In genomic region chr1:169070958-169071357, GRCh38 we compare ENCODE assay signal across 17 cellular contexts. TPM values are rescaled to one million over a fixed set of nuclear protein-coding genes. Genes with fewer than 3 reads are reported as not detected.
DNase-seq lines count a peak whose midpoint lies in the region; ATAC-seq and TF ChIP-seq lines count a peak whose summit lies in the region.
"Had no signal": no experiment of that assay in that cellular context is flagged by ENCODE, and none has a peak within 500 bp of the region (broad histone marks: within the 10 kb centered on the region; RNA-seq: fewer than 3 reads in every experiment).

No MANE protein-coding gene starts in this region.

- ATAC-seq in DND-41 (ENCODE audit: insufficient read depth, low read depth) = no peak
- ATAC-seq in Panc1 = no peak
- no peak for ATAC-seq in stimulated activated effector memory CD8-positive, alpha-beta T cell treated with anti-CD3 and anti-CD28 coated beads, Interleukin-12 subunit alpha, Interleukin-12 subunit beta, amount 100 ng/mL, for 72 hours
- ATAC-seq in HG03442 (IDR thresholded peaks at IDR 0.05; ENCODE audit: unreplicated experiment) = no peak

- in situ Hi-C loops in Panc1 (cut with HindIII; ENCODE audit: low pct_unique_long_range_greater_than_20kb, low sequenced_read_pairs) = no loop called here

- no peak overlapping the region for H3K9ac ChIP-seq in DND-41 (ENCODE audit: low read depth, low read length)
- H3K9ac ChIP-seq: BLaER1 had no signal

- no peak overlapping the region for H2AFZ ChIP-seq in DND-41 (ENCODE audit: low read depth, low read length)

- H3K4me1 ChIP-seq in DND-41 (ENCODE audit: insufficient read depth, low read length) = no peaks in the 10 kb centered on the region
- H3K4me1 ChIP-seq in Panc1 (ENCODE audit: control insufficient read depth, insufficient read depth, low read length) = no peaks in the 10 kb centered on the region
- H3K4me1 ChIP-seq: BLaER1, SJSA1 had no signal

- H4K20me1 ChIP-seq in DND-41 (ENCODE audit: insufficient read depth, low read length) = no peaks in the 10 kb centered on the region
- H4K20me1 ChIP-seq: BLaER1 had no signal

- H3K9me3 Mint-ChIP-seq in stimulated activated effector memory CD8-positive, alpha-beta T cell treated with anti-CD3 and anti-CD28 coated beads, Interleukin-12 subunit alpha, Interleukin-12 subunit beta, amount 100 ng/mL, for 72 hours = peaks cover 2% of the 10 kb centered on the region

- no peak overlapping the region for H3K4me3 Mint-ChIP-seq in stimulated activated effector memory CD8-positive, alpha-beta T cell treated with anti-CD3 and anti-CD28 coated beads, Interleukin-12 subunit alpha, Interleukin-12 subunit beta, amount 100 ng/mL, for 72 hours
- H3K4me3 Mint-ChIP-seq: CD8-positive, alpha-beta memory T cell had no signal

- TF ChIP-seq CTCF in DND-41 (IDR thresholded peaks at IDR 0.05; ENCODE audit: borderline replicate concordance, extremely low read depth, low read length, poor library complexity, severe bottlenecking) (peak; percentile 20), Panc1 (IDR thresholded peaks at IDR 0.05) (0 out of 2 replicates have a peak, but pooled peaks have one; percentile 5), epithelial cell of esophagus (IDR thresholded peaks at IDR 0.05; ENCODE audit: insufficient read depth, low read depth, low read length, missing control alignments) (peak; percentile 20)

- intact Hi-C loops in Panc1 (cut with micrococcal nuclease; ENCODE audit: unreplicated experiment) = no loop called here

- POLR2A ChIA-PET in Panc1 (lab: Charles Lee) = interaction anchor here (0.6 kb wide), 1 partner anchor 366 kb away, joined by 3 read pairs; no protein-coding TSS in a partner anchor

- DNase-seq in DND-41 (no peak), Panc1 (ENCODE audit: low read depth, low spot score) (no peak), epithelial cell of esophagus (ENCODE audit: low read depth) (no peak), cerebellar cortex (ENCODE audit: low spot score) (no peak)
- no peak for DNase-seq in stimulated activated effector memory CD8-positive, alpha-beta T cell treated with anti-CD3 and anti-CD28 coated beads, Interleukin-12 subunit alpha, Interleukin-12 subunit beta, amount 100 ng/mL, for 72 hours (ENCODE audit: low spot score in 2 of 2)
- DNase-seq in activated CD8-positive, alpha-beta memory T cell treated with anti-CD3 and anti-CD28 coated beads, Interleukin-2, amount 50 U/mL, for 48 hours = no peak
- DNase-seq: CD8-positive, alpha-beta memory T cell; IMR-90; MV-4-11; NCI-H1436; NCI-H2081; NCI-H524; OCI-M1 had no signal

- H3K27ac ChIP-seq in DND-41 (ENCODE audit: low read length) (no peak overlapping the region), Panc1 (ENCODE audit: low read length) (no peak overlapping the region)
- H3K27ac ChIP-seq: BLaER1, RWPE1, SJSA1 had no signal

- peak overlapping the region; percentile 38 for H3K27ac Mint-ChIP-seq in stimulated activated effector memory CD8-positive, alpha-beta T cell treated with anti-CD3 and anti-CD28 coated beads, Interleukin-12 subunit alpha, Interleukin-12 subunit beta, amount 100 ng/mL, for 72 hours
- H3K27ac Mint-ChIP-seq: CD8-positive, alpha-beta memory T cell had no signal

- H3K4me2 ChIP-seq in DND-41 (ENCODE audit: insufficient read depth, low read length) = no peak overlapping the region
- H3K4me2 ChIP-seq: BLaER1 had no signal

- H3K27me3 ChIP-seq in DND-41 (ENCODE audit: insufficient read depth, low read length, poor library complexity) (no peaks in the 10 kb centered on the region), Panc1 (ENCODE audit: control insufficient read depth, insufficient read depth, low read length) (no peaks in the 10 kb centered on the region)
- H3K27me3 ChIP-seq: BLaER1, SJSA1 had no signal

- H3K4me3 ChIP-seq in DND-41 (ENCODE audit: low read depth in 1 of 2, low read length in 2 of 2) = no peak overlapping the region
- no peak overlapping the region for H3K4me3 ChIP-seq in Panc1 (ENCODE audit: low read depth in 2 of 2, low read length in 2 of 2)
- H3K4me3 ChIP-seq in epithelial cell of esophagus (ENCODE audit: low read length) = no peak overlapping the region
- H3K4me3 ChIP-seq: BLaER1, SJSA1 had no signal

- CTCF ChIA-PET in Panc1 (lab: Charles Lee) = no interaction called here

- no peaks in the 10 kb centered on the region for H3K36me3 ChIP-seq in DND-41 (ENCODE audit: insufficient read depth, low read length)
- no peaks in the 10 kb centered on the region for H3K36me3 ChIP-seq in Panc1 (ENCODE audit: control insufficient read depth, insufficient read depth, low read length)
- H3K36me3 ChIP-seq: BLaER1, SJSA1 had no signal

- no TSS peak for BruUV-seq in Panc1 (replicated peaks; lab: Mats Ljungman, UMichigan)

- H3K9me3 ChIP-seq in DND-41 (ENCODE audit: insufficient read depth, low read length, severe bottlenecking) (peaks cover 3% of the 10 kb centered on the region), Panc1 (ENCODE audit: control insufficient read depth, insufficient read depth, low read depth, low read length) (peaks cover 3% of the 10 kb centered on the region; the same call in 1 of the 2 replicates)

- H3K36me3 Mint-ChIP-seq in stimulated activated effector memory CD8-positive, alpha-beta T cell treated with anti-CD3 and anti-CD28 coated beads, Interleukin-12 subunit alpha, Interleukin-12 subunit beta, amount 100 ng/mL, for 72 hours = no peaks in the 10 kb centered on the region

- H3K4me1 Mint-ChIP-seq in stimulated activated effector memory CD8-positive, alpha-beta T cell treated with anti-CD3 and anti-CD28 coated beads, Interleukin-12 subunit alpha, Interleukin-12 subunit beta, amount 100 ng/mL, for 72 hours = no peaks in the 10 kb centered on the region
- H3K4me1 Mint-ChIP-seq: CD8-positive, alpha-beta memory T cell had no signal

- no peaks in the 10 kb centered on the region for H3K79me2 ChIP-seq in DND-41 (ENCODE audit: insufficient read depth, low read length)

RNA-seq across cellular contexts. Expression of gene ATP1B1, which starts 35.5 kb away (rescaled TPM):
- 118 TPM for total RNA-seq in Panc1 (2021; ENCODE audit: unreplicated experiment)
- polyA plus RNA-seq in Panc1 (2012; ENCODE audit: insufficient read length) = 80.5 TPM
